In the genomic region with DNA sequence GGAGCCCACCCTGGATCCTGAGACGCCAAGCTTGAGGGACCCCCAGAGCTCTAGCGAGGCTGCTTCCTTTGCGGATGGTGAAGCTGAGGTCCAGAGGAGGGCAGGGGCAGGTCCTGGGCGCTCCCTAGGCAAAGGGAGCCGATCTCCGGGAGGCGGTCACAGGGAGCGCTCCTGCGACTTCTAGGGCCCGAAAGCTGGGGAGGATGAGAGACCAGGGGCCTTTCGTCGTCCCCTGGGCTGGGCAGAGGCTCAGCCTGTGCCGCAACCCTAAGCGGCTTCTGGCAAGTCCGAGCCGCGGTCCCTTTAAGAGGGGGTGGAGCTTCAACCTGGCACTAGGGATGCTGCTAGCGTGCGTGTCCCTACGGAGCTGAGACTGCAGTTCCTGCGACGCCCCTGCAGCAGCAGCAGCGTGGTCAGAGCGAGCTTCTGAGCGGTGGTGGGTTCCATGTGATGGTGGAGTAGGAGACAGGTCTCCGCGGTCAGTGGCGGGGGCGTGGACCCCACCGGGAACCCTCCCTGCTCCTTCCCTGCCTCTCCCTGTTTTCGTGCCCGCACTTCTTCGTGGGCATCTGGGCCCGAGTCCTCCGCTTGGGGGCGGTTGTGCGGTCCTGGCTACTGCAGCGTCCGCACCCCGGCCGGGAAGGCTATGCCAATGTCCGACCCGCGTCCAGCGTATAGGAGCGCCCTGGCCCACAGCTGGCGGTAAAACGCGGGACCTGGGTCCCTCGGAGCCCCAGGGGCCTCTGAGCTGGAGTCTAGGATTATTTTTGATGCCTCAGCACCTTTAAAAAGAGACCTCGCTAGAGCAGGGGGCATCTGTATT, we compare ENCODE assay signal across 1 cellular context.
TF ChIP-seq lines count a peak whose summit lies in the region.

No MANE protein-coding gene starts in this region.

TF ChIP-seq in HepG2, 621 proteins besides CTCF, POLR2A, EP300 and RAD21 (continued from another document and continues in another):
- TF ChIP-seq, protein P1, sequence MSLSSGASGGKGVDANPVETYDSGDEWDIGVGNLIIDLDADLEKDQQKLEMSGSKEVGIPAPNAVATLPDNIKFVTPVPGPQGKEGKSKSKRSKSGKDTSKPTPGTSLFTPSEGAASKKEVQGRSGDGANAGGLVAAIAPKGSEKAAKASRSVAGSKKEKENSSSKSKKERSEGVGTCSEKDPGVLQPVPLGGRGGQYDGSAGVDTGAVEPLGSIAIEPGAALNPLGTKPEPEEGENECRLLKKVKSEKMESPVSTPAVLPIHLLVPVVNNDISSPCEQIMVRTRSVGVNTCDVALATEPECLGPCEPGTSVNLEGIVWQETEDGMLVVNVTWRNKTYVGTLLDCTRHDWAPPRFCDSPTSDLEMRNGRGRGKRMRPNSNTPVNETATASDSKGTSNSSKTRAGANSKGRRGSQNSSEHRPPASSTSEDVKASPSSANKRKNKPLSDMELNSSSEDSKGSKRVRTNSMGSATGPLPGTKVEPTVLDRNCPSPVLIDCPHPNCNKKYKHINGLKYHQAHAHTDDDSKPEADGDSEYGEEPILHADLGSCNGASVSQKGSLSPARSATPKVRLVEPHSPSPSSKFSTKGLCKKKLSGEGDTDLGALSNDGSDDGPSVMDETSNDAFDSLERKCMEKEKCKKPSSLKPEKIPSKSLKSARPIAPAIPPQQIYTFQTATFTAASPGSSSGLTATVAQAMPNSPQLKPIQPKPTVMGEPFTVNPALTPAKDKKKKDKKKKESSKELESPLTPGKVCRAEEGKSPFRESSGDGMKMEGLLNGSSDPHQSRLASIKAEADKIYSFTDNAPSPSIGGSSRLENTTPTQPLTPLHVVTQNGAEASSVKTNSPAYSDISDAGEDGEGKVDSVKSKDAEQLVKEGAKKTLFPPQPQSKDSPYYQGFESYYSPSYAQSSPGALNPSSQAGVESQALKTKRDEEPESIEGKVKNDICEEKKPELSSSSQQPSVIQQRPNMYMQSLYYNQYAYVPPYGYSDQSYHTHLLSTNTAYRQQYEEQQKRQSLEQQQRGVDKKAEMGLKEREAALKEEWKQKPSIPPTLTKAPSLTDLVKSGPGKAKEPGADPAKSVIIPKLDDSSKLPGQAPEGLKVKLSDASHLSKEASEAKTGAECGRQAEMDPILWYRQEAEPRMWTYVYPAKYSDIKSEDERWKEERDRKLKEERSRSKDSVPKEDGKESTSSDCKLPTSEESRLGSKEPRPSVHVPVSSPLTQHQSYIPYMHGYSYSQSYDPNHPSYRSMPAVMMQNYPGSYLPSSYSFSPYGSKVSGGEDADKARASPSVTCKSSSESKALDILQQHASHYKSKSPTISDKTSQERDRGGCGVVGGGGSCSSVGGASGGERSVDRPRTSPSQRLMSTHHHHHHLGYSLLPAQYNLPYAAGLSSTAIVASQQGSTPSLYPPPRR (CRISPR knock-in tag; IDR thresholded peaks at IDR 0.05; ENCODE audit: borderline replicate concordance) = peak; percentile 70; the same call in 1 of the 2 replicates
- TF ChIP-seq ZNF138 (CRISPR knock-in tag; IDR thresholded peaks at IDR 0.05; ENCODE audit: low read depth) = no peak
- TF ChIP-seq ZNF577 (CRISPR knock-in tag; IDR thresholded peaks at IDR 0.05; ENCODE audit: borderline replicate concordance, low read depth) = no peak
- TF ChIP-seq, protein P2, sequence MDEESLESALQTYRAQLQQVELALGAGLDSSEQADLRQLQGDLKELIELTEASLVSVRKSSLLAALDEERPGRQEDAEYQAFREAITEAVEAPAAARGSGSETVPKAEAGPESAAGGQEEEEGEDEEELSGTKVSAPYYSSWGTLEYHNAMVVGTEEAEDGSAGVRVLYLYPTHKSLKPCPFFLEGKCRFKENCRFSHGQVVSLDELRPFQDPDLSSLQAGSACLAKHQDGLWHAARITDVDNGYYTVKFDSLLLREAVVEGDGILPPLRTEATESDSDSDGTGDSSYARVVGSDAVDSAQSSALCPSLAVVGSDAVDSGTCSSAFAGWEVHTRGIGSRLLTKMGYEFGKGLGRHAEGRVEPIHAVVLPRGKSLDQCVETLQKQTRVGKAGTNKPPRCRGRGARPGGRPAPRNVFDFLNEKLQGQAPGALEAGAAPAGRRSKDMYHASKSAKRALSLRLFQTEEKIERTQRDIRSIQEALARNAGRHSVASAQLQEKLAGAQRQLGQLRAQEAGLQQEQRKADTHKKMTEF (CRISPR knock-in tag; IDR thresholded peaks at IDR 0.05) = peak; percentile 73; the same call in 1 of the 2 replicates
- TF ChIP-seq SMC3 (IDR thresholded peaks at IDR 0.05; ENCODE audit: low read length) = no peak
- no peak; the same call in 1 of the 2 replicates for TF ChIP-seq ZNF674 (CRISPR knock-in tag; IDR thresholded peaks at IDR 0.05; ENCODE audit: low read depth)
- TF ChIP-seq HNRNPLL (IDR thresholded peaks at IDR 0.05; ENCODE audit: low read depth, low read length, poor library complexity, severe bottlenecking) = peak; percentile 79
- TF ChIP-seq SMAD3 (CRISPR knock-in tag; IDR thresholded peaks at IDR 0.05) = peak; percentile 70; the same call in 1 of the 2 replicates
- TF ChIP-seq TMF1 (CRISPR knock-in tag; IDR thresholded peaks at IDR 0.05; ENCODE audit: low read depth) = 0 out of 2 replicates have a peak, but pooled peaks have one; percentile 60
- TF ChIP-seq, protein P3, sequence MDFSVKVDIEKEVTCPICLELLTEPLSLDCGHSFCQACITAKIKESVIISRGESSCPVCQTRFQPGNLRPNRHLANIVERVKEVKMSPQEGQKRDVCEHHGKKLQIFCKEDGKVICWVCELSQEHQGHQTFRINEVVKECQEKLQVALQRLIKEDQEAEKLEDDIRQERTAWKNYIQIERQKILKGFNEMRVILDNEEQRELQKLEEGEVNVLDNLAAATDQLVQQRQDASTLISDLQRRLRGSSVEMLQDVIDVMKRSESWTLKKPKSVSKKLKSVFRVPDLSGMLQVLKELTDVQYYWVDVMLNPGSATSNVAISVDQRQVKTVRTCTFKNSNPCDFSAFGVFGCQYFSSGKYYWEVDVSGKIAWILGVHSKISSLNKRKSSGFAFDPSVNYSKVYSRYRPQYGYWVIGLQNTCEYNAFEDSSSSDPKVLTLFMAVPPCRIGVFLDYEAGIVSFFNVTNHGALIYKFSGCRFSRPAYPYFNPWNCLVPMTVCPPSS (IDR thresholded peaks at IDR 0.05) = no peak
- no peak for TF ChIP-seq ATAD3A (CRISPR knock-in tag; IDR thresholded peaks at IDR 0.05)
- TF ChIP-seq ZNF335 (CRISPR knock-in tag; IDR thresholded peaks at IDR 0.05) = no peak
- TF ChIP-seq ZNF354B (CRISPR knock-in tag; IDR thresholded peaks at IDR 0.05) = peak; percentile 65; the same call in 1 of the 2 replicates
- TF ChIP-seq ZNF343 (CRISPR knock-in tag; IDR thresholded peaks at IDR 0.05) = peak; percentile 28; the same call in 1 of the 2 replicates
- peak; percentile 83; the same call in 1 of the 2 replicates for TF ChIP-seq AHR (CRISPR knock-in tag; IDR thresholded peaks at IDR 0.05)
- no peak for TF ChIP-seq CENPX (CRISPR knock-in tag; IDR thresholded peaks at IDR 0.05)
- TF ChIP-seq, protein P4, sequence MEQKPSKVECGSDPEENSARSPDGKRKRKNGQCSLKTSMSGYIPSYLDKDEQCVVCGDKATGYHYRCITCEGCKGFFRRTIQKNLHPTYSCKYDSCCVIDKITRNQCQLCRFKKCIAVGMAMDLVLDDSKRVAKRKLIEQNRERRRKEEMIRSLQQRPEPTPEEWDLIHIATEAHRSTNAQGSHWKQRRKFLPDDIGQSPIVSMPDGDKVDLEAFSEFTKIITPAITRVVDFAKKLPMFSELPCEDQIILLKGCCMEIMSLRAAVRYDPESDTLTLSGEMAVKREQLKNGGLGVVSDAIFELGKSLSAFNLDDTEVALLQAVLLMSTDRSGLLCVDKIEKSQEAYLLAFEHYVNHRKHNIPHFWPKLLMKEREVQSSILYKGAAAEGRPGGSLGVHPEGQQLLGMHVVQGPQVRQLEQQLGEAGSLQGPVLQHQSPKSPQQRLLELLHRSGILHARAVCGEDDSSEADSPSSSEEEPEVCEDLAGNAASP (CRISPR knock-in tag; IDR thresholded peaks at IDR 0.05; ENCODE audit: borderline replicate concordance) = peak; percentile 71; the same call in 1 of the 2 replicates
- peak; percentile 77 for TF ChIP-seq KAT8 (CRISPR knock-in tag; IDR thresholded peaks at IDR 0.05)
- TF ChIP-seq, protein P5, sequence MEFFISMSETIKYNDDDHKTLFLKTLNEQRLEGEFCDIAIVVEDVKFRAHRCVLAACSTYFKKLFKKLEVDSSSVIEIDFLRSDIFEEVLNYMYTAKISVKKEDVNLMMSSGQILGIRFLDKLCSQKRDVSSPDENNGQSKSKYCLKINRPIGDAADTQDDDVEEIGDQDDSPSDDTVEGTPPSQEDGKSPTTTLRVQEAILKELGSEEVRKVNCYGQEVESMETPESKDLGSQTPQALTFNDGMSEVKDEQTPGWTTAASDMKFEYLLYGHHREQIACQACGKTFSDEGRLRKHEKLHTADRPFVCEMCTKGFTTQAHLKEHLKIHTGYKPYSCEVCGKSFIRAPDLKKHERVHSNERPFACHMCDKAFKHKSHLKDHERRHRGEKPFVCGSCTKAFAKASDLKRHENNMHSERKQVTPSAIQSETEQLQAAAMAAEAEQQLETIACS (CRISPR knock-in tag; IDR thresholded peaks at IDR 0.05) = 0 out of 2 replicates have a peak, but pooled peaks have one; percentile 36
- TF ChIP-seq TBL1XR1 (IDR thresholded peaks at IDR 0.05; ENCODE audit: borderline replicate concordance, low read length, partially characterized antibody) = no peak
- no peak; the same call in 1 of the 2 replicates for TF ChIP-seq ZNF234 (CRISPR knock-in tag; conservative IDR thresholded peaks at IDR 0.05)
- TF ChIP-seq, protein P6, sequence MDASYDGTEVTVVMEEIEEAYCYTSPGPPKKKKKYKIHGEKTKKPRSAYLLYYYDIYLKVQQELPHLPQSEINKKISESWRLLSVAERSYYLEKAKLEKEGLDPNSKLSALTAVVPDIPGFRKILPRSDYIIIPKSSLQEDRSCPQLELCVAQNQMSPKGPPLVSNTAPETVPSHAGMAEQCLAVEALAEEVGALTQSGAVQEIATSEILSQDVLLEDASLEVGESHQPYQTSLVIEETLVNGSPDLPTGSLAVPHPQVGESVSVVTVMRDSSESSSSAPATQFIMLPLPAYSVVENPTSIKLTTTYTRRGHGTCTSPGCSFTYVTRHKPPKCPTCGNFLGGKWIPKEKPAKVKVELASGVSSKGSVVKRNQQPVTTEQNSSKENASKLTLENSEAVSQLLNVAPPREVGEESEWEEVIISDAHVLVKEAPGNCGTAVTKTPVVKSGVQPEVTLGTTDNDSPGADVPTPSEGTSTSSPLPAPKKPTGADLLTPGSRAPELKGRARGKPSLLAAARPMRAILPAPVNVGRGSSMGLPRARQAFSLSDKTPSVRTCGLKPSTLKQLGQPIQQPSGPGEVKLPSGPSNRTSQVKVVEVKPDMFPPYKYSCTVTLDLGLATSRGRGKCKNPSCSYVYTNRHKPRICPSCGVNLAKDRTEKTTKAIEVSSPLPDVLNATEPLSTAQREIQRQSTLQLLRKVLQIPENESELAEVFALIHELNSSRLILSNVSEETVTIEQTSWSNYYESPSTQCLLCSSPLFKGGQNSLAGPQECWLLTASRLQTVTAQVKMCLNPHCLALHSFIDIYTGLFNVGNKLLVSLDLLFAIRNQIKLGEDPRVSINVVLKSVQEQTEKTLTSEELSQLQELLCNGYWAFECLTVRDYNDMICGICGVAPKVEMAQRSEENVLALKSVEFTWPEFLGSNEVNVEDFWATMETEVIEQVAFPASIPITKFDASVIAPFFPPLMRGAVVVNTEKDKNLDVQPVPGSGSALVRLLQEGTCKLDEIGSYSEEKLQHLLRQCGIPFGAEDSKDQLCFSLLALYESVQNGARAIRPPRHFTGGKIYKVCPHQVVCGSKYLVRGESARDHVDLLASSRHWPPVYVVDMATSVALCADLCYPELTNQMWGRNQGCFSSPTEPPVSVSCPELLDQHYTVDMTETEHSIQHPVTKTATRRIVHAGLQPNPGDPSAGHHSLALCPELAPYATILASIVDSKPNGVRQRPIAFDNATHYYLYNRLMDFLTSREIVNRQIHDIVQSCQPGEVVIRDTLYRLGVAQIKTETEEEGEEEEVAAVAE (CRISPR knock-in tag; IDR thresholded peaks at IDR 0.05; ENCODE audit: borderline replicate concordance) = 0 out of 2 replicates have a peak, but pooled peaks have one; percentile 45
- TF ChIP-seq, protein P7, sequence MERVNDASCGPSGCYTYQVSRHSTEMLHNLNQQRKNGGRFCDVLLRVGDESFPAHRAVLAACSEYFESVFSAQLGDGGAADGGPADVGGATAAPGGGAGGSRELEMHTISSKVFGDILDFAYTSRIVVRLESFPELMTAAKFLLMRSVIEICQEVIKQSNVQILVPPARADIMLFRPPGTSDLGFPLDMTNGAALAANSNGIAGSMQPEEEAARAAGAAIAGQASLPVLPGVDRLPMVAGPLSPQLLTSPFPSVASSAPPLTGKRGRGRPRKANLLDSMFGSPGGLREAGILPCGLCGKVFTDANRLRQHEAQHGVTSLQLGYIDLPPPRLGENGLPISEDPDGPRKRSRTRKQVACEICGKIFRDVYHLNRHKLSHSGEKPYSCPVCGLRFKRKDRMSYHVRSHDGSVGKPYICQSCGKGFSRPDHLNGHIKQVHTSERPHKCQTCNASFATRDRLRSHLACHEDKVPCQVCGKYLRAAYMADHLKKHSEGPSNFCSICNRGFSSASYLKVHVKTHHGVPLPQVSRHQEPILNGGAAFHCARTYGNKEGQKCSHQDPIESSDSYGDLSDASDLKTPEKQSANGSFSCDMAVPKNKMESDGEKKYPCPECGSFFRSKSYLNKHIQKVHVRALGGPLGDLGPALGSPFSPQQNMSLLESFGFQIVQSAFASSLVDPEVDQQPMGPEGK (CRISPR knock-in tag; IDR thresholded peaks at IDR 0.05) = peak; percentile 44
- TF ChIP-seq ZNF629 (CRISPR knock-in tag; conservative IDR thresholded peaks at IDR 0.05) = no peak; the same call in 1 of the 2 replicates
- 0 out of 2 replicates have a peak, but pooled peaks have one; percentile 73 for TF ChIP-seq SNAI1 (CRISPR knock-in tag; IDR thresholded peaks at IDR 0.05; ENCODE audit: borderline replicate concordance)
- peak; percentile 52; the same call in 1 of the 2 replicates for TF ChIP-seq ZBTB3 (CRISPR knock-in tag; IDR thresholded peaks at IDR 0.05; ENCODE audit: borderline replicate concordance, low read depth)
- TF ChIP-seq SCMH1 (CRISPR knock-in tag; IDR thresholded peaks at IDR 0.05; ENCODE audit: borderline replicate concordance) = no peak
- TF ChIP-seq ZNF816 (CRISPR knock-in tag; IDR thresholded peaks at IDR 0.05; ENCODE audit: borderline replicate concordance) = peak; percentile 87
- peak; percentile 39 for TF ChIP-seq TGIF2 (CRISPR knock-in tag; IDR thresholded peaks at IDR 0.05)
- TF ChIP-seq ZBTB20 (CRISPR knock-in tag; IDR thresholded peaks at IDR 0.05; ENCODE audit: borderline replicate concordance, low read depth) = peak; percentile 67; the same call in 1 of the 2 replicates
- TF ChIP-seq ZNF83 (CRISPR knock-in tag; IDR thresholded peaks at IDR 0.05; ENCODE audit: borderline replicate concordance) = no peak
- TF ChIP-seq, protein P8, sequence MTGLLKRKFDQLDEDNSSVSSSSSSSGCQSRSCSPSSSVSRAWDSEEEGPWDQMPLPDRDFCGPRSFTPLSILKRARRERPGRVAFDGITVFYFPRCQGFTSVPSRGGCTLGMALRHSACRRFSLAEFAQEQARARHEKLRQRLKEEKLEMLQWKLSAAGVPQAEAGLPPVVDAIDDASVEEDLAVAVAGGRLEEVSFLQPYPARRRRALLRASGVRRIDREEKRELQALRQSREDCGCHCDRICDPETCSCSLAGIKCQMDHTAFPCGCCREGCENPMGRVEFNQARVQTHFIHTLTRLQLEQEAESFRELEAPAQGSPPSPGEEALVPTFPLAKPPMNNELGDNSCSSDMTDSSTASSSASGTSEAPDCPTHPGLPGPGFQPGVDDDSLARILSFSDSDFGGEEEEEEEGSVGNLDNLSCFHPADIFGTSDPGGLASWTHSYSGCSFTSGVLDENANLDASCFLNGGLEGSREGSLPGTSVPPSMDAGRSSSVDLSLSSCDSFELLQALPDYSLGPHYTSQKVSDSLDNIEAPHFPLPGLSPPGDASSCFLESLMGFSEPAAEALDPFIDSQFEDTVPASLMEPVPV (CRISPR knock-in tag; IDR thresholded peaks at IDR 0.05) = peak; percentile 53; the same call in 1 of the 2 replicates
